In genomic region chr17:31200287-31200686, GRCh38 we compare ENCODE assay signal across 23 cellular contexts.
DNase-seq lines count a peak whose midpoint lies in the region; ATAC-seq, FAIRE-seq and TF ChIP-seq lines count a peak whose summit lies in the region.
"Had no signal": no experiment of that assay in that cellular context is flagged by ENCODE, and none has a peak within 500 bp of the region (broad histone marks: within the 10 kb centered on the region; RNA-seq: fewer than 3 reads in every experiment).

No MANE protein-coding gene starts in this region.

- H3K9me3 ChIP-seq in IMR-90 (ENCODE audit: control insufficient read depth, insufficient read depth, low read length) (no peaks in the 10 kb centered on the region), thyroid gland (no peaks in the 10 kb centered on the region)
- H3K9me3 ChIP-seq: BE2C had no signal

- CTCF ChIA-PET in IMR-90 (lab: Yijun Ruan, JAX): interaction anchor here (0.5 kb wide), 1 partner anchor 13 kb away, joined by 3 read pairs; no protein-coding TSS in a partner anchor

- H3K56ac ChIP-seq in IMR-90 (ENCODE audit: extremely low read depth, insufficient read depth, low read length): no peak overlapping the region

- H2BK15ac ChIP-seq in IMR-90 (ENCODE audit: low read depth, low read length): no peak overlapping the region

- H4K8ac ChIP-seq in IMR-90 (ENCODE audit: low read depth in 2 of 2, low read length in 2 of 2): no peak overlapping the region

- no peak overlapping the region for H3K23ac ChIP-seq in IMR-90 (ENCODE audit: low read depth, low read length)

- H3K27ac ChIP-seq in IMR-90 (ENCODE audit: insufficient read depth, low read length) (no peak overlapping the region), thyroid gland (no peak overlapping the region)
- H3K27ac ChIP-seq: HL-60 had no signal

- WGBS in IMR-90 (ENCODE audit: extremely low coverage in 2 of 2, insufficient read length in 1 of 2), 2 experiments: no CpG with 5 or more reads among the region's 2 CpGs
- 95% methylated on average over 2 of the region's 2 CpGs for WGBS in thyroid gland, 2 donors

- in situ Hi-C loops in IMR-90 (cut with MboI; ENCODE audit: low sequenced_read_pairs): no loop called here

- H4K5ac ChIP-seq in IMR-90 (ENCODE audit: low read depth, low read length): no peak overlapping the region

- H3K9ac ChIP-seq in IMR-90 (ENCODE audit: low read depth, low read length): no peak overlapping the region

- dilution Hi-C loops in IMR-90 (cut with HindIII; ENCODE audit: low sequenced_read_pairs, unreplicated experiment): no loop called here

- H3K4me2 ChIP-seq in IMR-90 (ENCODE audit: low read depth, low read length): no peak overlapping the region
- H3K4me2 ChIP-seq: GM23338 had no signal

- H2AFZ ChIP-seq in IMR-90 (replicated peaks; ENCODE audit: low read length, poor library complexity): no peak overlapping the region
- H2AFZ ChIP-seq: GM23338 had no signal

- no peak for TF ChIP-seq RAD21 in IMR-90 (IDR thresholded peaks at IDR 0.05; ENCODE audit: low read length)

- POLR2A ChIA-PET in IMR-90 (lab: Charles Lee; ENCODE audit: unreplicated experiment): no interaction called here

- intact Hi-C loops in Right ventricle myocardium superior (cut with DNase I): no loop called here
- intact Hi-C loops in Right ventricle myocardium inferior (cut with DNase I): loop anchor here (10.0 kb wide), 1 partner anchor 105 kb away; the partner anchor contains the start of gene NF1
- intact Hi-C loops in IMR-90 (cut with micrococcal nuclease): loop anchor here (5.0 kb wide), 2 partner anchors 33 to 103 kb away; no protein-coding TSS in a partner anchor
- intact Hi-C loops in thyroid gland (cut with DNase I): no loop called here

- H3K4me1 ChIP-seq in IMR-90 (ENCODE audit: control insufficient read depth, insufficient read depth, low read length): peaks cover 1% of the 10 kb centered on the region; the same call in 1 of the 2 replicates
- H3K4me1 ChIP-seq in thyroid gland: peaks cover 7 to 9% of the 10 kb centered on the region in 2 donors
- H3K4me1 ChIP-seq: BE2C had no signal

- no peaks in the 10 kb centered on the region for H3K27me3 ChIP-seq in IMR-90 (ENCODE audit: control insufficient read depth, insufficient read depth, low read length)
- no peaks in the 10 kb centered on the region for H3K27me3 ChIP-seq in thyroid gland
- H3K27me3 ChIP-seq: BE2C had no signal

- H3K14ac ChIP-seq in IMR-90 (replicated peaks; ENCODE audit: low read depth, low read length): 0 out of 2 replicates have a peak overlapping the region, but pooled peaks have one; percentile 10

- peak; percentile 34 for FAIRE-seq in TTC549 (lab: Jason Lieb, UNC)
- FAIRE-seq: GM12878, H54 had no signal

- TF ChIP-seq POLR2A in IMR-90 (IDR thresholded peaks at IDR 0.05; ENCODE audit: low read depth, low read length) (no peak), NB4 (IDR thresholded peaks at IDR 0.05; ENCODE audit: extremely low read depth, insufficient read length) (no peak), thyroid gland (IDR thresholded peaks at IDR 0.05) (no peak)

- H3K9me1 ChIP-seq in IMR-90 (ENCODE audit: insufficient read depth, low read length): peaks cover 2% of the 10 kb centered on the region; the same call in 1 of the 2 replicates

- peaks cover 2% of the 10 kb centered on the region; the same call in 1 of the 2 replicates for H3K36me3 ChIP-seq in IMR-90 (ENCODE audit: control insufficient read depth, insufficient read depth, low read length)
- H3K36me3 ChIP-seq in thyroid gland: no peaks in the 10 kb centered on the region
- H3K36me3 ChIP-seq: BE2C had no signal

- ATAC-seq in Right ventricle myocardium superior (ENCODE audit: poor library complexity): peak; percentile 51
- ATAC-seq in Right ventricle myocardium inferior: no peak
- ATAC-seq in IMR-90 (ENCODE audit: low read depth): no peak
- ATAC-seq in GM21360 (IDR thresholded peaks at IDR 0.05; ENCODE audit: unreplicated experiment): no peak
- ATAC-seq: GM12878, GM23338 had no signal

- no peak overlapping the region for H2BK5ac ChIP-seq in IMR-90 (ENCODE audit: low read depth, low read length, poor library complexity, severe bottlenecking)

- no peak overlapping the region for H2BK120ac ChIP-seq in IMR-90 (ENCODE audit: low read depth, low read length)

- BruUV-seq in IMR-90 (replicated peaks; lab: Mats Ljungman, UMichigan): no TSS peak

- no peak for TF ChIP-seq CTCF in IMR-90 (conservative IDR thresholded peaks at IDR 0.05; ENCODE audit: low read depth, low read length)
- TF ChIP-seq CTCF in NB4 (IDR thresholded peaks at IDR 0.05; ENCODE audit: low read depth, low read length): no peak
- TF ChIP-seq CTCF in thyroid gland (IDR thresholded peaks at IDR 0.05): no peak

- no peak overlapping the region for H3K4ac ChIP-seq in IMR-90 (ENCODE audit: low read depth, low read length)

- H3K4me3 ChIP-seq in IMR-90 (ENCODE audit: insufficient read depth, low read depth, low read length) (no peak overlapping the region), NB4 (ENCODE audit: low read depth, low read length) (no peak overlapping the region), thyroid gland (replicated peaks in 1 of 3) (no peak overlapping the region)
- H3K4me3 ChIP-seq: GM12878, GM23338 had no signal

- no peak overlapping the region for H2AK9ac ChIP-seq in IMR-90 (replicated peaks; ENCODE audit: low read depth, low read length, poor library complexity)

- no peak overlapping the region for H2AK5ac ChIP-seq in IMR-90 (ENCODE audit: low read depth, low read length)

- peaks cover 14 to 25% of the 10 kb centered on the region in 2 experiments for H3K79me1 ChIP-seq in IMR-90 (ENCODE audit: low read depth in 1 of 2, low read length in 2 of 2)

- H4K91ac ChIP-seq in IMR-90 (ENCODE audit: insufficient read depth, low read depth, low read length): no peak overlapping the region

- DNase-seq in Right ventricle myocardium superior (no peak), Right ventricle myocardium inferior (ENCODE audit: missing footprints) (no peak), IMR-90 (peak; percentile 7), NB4 (ENCODE audit: low read depth) (peak; percentile 9), mesenteric fat pad (ENCODE audit: low spot score) (no peak), thyroid gland (no peak)
- DNase-seq: ACHN; BE2C; C1 segment of cervical spinal cord; CD4-positive, CD25-positive, alpha-beta regulatory T cell; CD8-positive, alpha-beta memory T cell; COR-L47; DMS 273 treated with DMSO at 0.1 percent for 48 hours; DMS53; DND-41; EL; HCEC 1CT had no signal

- H2BK20ac ChIP-seq in IMR-90 (ENCODE audit: low read depth, low read length): no peak overlapping the region

- H3K18ac ChIP-seq in IMR-90 (ENCODE audit: low read depth, low read length): no peak overlapping the region

- peaks cover 3% of the 10 kb centered on the region; the same call in 1 of the 2 replicates for H4K20me1 ChIP-seq in IMR-90 (ENCODE audit: insufficient read depth, low read length)

TF ChIP-seq in IMR-90, 13 proteins besides CTCF, POLR2A, EP300 and RAD21:
- TF ChIP-seq RFX5 (IDR thresholded peaks at IDR 0.05; ENCODE audit: low read depth, low read length) (no peak), MXI1 (IDR thresholded peaks at IDR 0.05; ENCODE audit: borderline replicate concordance, low read depth, low read length) (no peak), MAFK (IDR thresholded peaks at IDR 0.05; ENCODE audit: low read depth, low read length) (no peak), CEBPB (IDR thresholded peaks at IDR 0.05; ENCODE audit: low read depth, low read length) (no peak), NFE2L2 (IDR thresholded peaks at IDR 0.05; ENCODE audit: low read depth, low read length) (no peak), MAZ (IDR thresholded peaks at IDR 0.05; ENCODE audit: borderline replicate concordance, low read depth, low read length) (no peak), BHLHE40 (IDR thresholded peaks at IDR 0.05; ENCODE audit: low read depth, low read length) (no peak), RCOR1 (IDR thresholded peaks at IDR 0.05; ENCODE audit: insufficient replicate concordance, low read length) (no peak), SMC3 (IDR thresholded peaks at IDR 0.05; ENCODE audit: low read depth, low read length) (no peak), CHD1 (IDR thresholded peaks at IDR 0.05; ENCODE audit: low read depth, low read length) (no peak), FOS (IDR thresholded peaks at IDR 0.05; ENCODE audit: low read depth, low read length) (no peak)
- TF ChIP-seq, protein P1, sequence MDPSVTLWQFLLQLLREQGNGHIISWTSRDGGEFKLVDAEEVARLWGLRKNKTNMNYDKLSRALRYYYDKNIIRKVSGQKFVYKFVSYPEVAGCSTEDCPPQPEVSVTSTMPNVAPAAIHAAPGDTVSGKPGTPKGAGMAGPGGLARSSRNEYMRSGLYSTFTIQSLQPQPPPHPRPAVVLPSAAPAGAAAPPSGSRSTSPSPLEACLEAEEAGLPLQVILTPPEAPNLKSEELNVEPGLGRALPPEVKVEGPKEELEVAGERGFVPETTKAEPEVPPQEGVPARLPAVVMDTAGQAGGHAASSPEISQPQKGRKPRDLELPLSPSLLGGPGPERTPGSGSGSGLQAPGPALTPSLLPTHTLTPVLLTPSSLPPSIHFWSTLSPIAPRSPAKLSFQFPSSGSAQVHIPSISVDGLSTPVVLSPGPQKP (IDR thresholded peaks at IDR 0.05; ENCODE audit: borderline replicate concordance, low read depth, low read length): no peak
- TF ChIP-seq, protein P2, sequence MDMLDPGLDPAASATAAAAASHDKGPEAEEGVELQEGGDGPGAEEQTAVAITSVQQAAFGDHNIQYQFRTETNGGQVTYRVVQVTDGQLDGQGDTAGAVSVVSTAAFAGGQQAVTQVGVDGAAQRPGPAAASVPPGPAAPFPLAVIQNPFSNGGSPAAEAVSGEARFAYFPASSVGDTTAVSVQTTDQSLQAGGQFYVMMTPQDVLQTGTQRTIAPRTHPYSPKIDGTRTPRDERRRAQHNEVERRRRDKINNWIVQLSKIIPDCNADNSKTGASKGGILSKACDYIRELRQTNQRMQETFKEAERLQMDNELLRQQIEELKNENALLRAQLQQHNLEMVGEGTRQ (IDR thresholded peaks at IDR 0.05; ENCODE audit: low read depth, low read length): no peak

Comparison
In these comparisons a context has a peak if more than half of its experiments do, and no peak if none do; other contexts are left out.
1. intact Hi-C loops: an anchor here in Right ventricle myocardium inferior (10.0 kb wide) and IMR-90 (5.0 kb wide); none called in Right ventricle myocardium superior and thyroid gland.
2. DNase-seq: peak in IMR-90 (single experiment) and NB4 (single experiment); none in Right ventricle myocardium superior (single experiment), Right ventricle myocardium inferior (single experiment), mesenteric fat pad (single experiment) and thyroid gland (0 of 2).